18 cellular contexts compared by ENCODE assay signal in the genomic region with DNA sequence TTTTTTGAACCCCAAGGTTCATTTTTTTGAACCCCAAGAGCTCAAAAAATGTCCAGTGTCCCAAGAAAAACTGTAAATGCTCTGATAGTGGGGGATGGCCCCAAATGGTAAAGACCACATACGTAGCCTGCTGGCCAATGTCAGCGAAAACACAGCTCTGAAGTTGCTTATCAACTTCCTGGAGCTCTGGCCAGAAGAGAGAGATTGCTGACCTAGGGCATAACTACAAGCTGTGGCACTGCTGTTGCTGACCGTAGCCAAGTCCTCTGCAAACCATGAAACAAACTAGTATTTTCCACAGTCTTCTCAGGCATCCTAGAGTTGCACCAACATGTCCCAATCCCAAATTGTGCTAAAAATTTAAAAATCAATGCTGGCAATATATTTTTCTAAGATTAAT. TPM values are rescaled to one million over a fixed set of nuclear protein-coding genes. Genes with fewer than 3 reads are reported as not detected.
"Had no signal": no experiment of that assay in that cellular context is flagged by ENCODE, and none has a peak within 500 bp of the region (broad histone marks: within the 10 kb centered on the region; RNA-seq: fewer than 3 reads in every experiment).

No MANE protein-coding gene starts in this region.

- H3K4me2 ChIP-seq: hepatocyte had no signal

- H3K27me3 ChIP-seq: dorsolateral prefrontal cortex, gastroesophageal sphincter, hepatocyte, sigmoid colon had no signal

- H3K4me1 ChIP-seq: left lung, prostate gland had no signal

- H3K36me3 ChIP-seq: brain microvascular endothelial cell, gastroesophageal sphincter, left lung, prostate gland, sigmoid colon had no signal

- H2AFZ ChIP-seq: hepatocyte had no signal

- ATAC-seq: activated T-cell treated with anti-CD3 and anti-CD28 coated beads, Interleukin-2, amount 50 U/mL, for 72 hours; gastroesophageal sphincter; left lung; T-helper 17 cell had no signal

- H3K9me3 ChIP-seq: gastroesophageal sphincter, left lung, prostate gland, sigmoid colon had no signal

- H3K79me2 ChIP-seq: hepatocyte had no signal

- H3K27ac ChIP-seq: brain microvascular endothelial cell, dorsolateral prefrontal cortex, gastroesophageal sphincter, hepatocyte, left lung, prostate gland, sigmoid colon had no signal

- DNase-seq: activated CD4-positive, alpha-beta T cell treated with anti-CD3 and anti-CD28 coated beads, Interleukin-2, amount 10 ng/mL, durations not matched to agents 7 days and 5 days; activated CD8-positive, alpha-beta memory T cell treated with anti-CD3 and anti-CD28 coated beads, Interleukin-2, amount 50 U/mL, for 48 hours; activated gamma-delta T cell; activated naive CD8-positive, alpha-beta T cell treated with anti-CD3 and anti-CD28 coated beads for 36 hours; activated T-cell treated with anti-CD3 and anti-CD28 coated beads, Interleukin-2, amount 50 U/mL, for 72 hours; amygdala; brain microvascular endothelial cell; dorsolateral prefrontal cortex; islet precursor cell; left lung; nucleus accumbens; sigmoid colon; stimulated activated CD4-positive, alpha-beta T cell treated with anti-CD3 and anti-CD28 coated beads, Interleukin-1b, Interleukin-23, amount 100 ng/mL, for 48 hours; T-helper 17 cell had no signal

- H3K4me3 ChIP-seq: dorsolateral prefrontal cortex, gastroesophageal sphincter, hepatocyte, left lung, prostate gland, sigmoid colon had no signal

RNA-seq across cellular contexts. Expression of gene REEP1, which starts 50.9 kb away (rescaled TPM):
- total RNA-seq: natural killer cell treated with Interleukin-12 subunit alpha and Interleukin-12 subunit beta and Interleukin-15 and Interleukin-18, amount 100 ng/mL, for 72 hours had no signal
